Comparison of ENCODE assay signal across 9 cellular contexts in the genomic region with DNA sequence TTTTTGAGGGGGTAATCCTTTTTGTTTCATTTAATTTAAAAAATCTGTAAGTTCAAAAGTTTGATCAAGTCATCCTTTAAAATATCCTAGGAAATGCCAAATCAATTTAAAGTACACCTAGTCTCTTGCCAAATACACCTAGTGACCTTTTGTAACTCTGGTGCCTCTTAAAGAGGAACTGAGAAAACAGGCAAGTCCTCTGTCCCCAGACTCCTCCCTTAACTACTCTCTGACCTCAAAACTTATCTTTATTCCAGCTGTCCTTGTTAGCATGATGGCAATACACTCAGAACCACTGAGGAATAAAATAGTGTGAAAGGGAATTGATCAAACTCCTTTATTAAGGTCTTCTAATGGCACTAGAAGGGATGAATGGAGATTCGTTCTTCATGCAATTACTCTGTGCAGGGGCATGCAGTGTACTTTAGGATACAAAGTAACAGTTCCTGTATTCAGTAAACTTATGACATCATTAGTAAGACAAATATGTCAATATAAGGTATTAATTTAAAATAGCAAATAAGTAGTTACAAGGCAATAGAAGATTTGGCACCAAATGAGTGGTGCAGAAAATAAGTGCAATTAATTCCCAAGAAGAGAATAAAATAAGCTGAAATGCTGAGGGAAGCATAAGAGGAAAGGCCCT. TPM values are rescaled to one million over a fixed set of nuclear protein-coding genes. Genes with fewer than 3 reads are reported as not detected.
DNase-seq lines count a peak whose midpoint lies in the region; ATAC-seq, FAIRE-seq and TF ChIP-seq lines count a peak whose summit lies in the region.
"Had no signal": no experiment of that assay in that cellular context is flagged by ENCODE, and none has a peak within 500 bp of the region (broad histone marks: within the 10 kb centered on the region; RNA-seq: fewer than 3 reads in every experiment).

No MANE protein-coding gene starts in this region.

- peak; percentile 87 for ATAC-seq in GM18519 (IDR thresholded peaks at IDR 0.05; ENCODE audit: low FRiP score, unreplicated experiment)
- ATAC-seq in GM21786 (IDR thresholded peaks at IDR 0.05; ENCODE audit: unreplicated experiment) = peak; percentile 81
- ATAC-seq in HG03521 (IDR thresholded peaks at IDR 0.05; ENCODE audit: unreplicated experiment) = peak; percentile 89
- no peak for ATAC-seq in HepG2
- no peak for ATAC-seq in body of pancreas
- ATAC-seq: activated CD4-positive, CD25-positive, alpha-beta regulatory T cell treated with anti-CD3 and anti-CD28 coated beads, Interleukin-2, amount 50 U/mL, for 24 hours had no signal

- H3K27ac ChIP-seq in HepG2 (ENCODE audit: extremely low read length, insufficient read depth, low read length) = no peak overlapping the region
- no peak overlapping the region for H3K27ac ChIP-seq in suprapubic skin
- H3K27ac ChIP-seq in body of pancreas = no peak overlapping the region

- WGBS in HepG2 (ENCODE audit: low lambda C conversion rate) = 3% methylated on average over 1 of the region's 1 CpG
- 62% methylated on average over 1 of the region's 1 CpG for WGBS in suprapubic skin
- 40 to 48% methylated on average over 1 of the region's 1 CpG for WGBS in body of pancreas, 2 donors

- no peak for TF ChIP-seq RAD21 in HepG2 (CRISPR knock-in tag; IDR thresholded peaks at IDR 0.05)

- no peaks in the 10 kb centered on the region for H4K20me1 ChIP-seq in HepG2 (ENCODE audit: insufficient read depth, low read length)

- TF ChIP-seq CTCF in HepG2 (CRISPR knock-in tag; IDR thresholded peaks at IDR 0.05) (no peak), suprapubic skin (IDR thresholded peaks at IDR 0.05) (no peak), body of pancreas (IDR thresholded peaks at IDR 0.05) (no peak)

- TF ChIP-seq EP300 in HepG2 (IDR thresholded peaks at IDR 0.05; ENCODE audit: low read depth in 2 of 2, low read length in 2 of 2) (no peak), HepG2 (CRISPR knock-in tag; IDR thresholded peaks at IDR 0.05; ENCODE audit: borderline replicate concordance) (no peak), suprapubic skin (IDR thresholded peaks at IDR 0.05) (no peak)

- TF ChIP-seq POLR2A in HepG2 (IDR thresholded peaks at IDR 0.05; ENCODE audit: insufficient read depth in 1 of 2, low read depth in 2 of 2, low read length in 2 of 2) (no peak), suprapubic skin (IDR thresholded peaks at IDR 0.05) (no peak), body of pancreas (IDR thresholded peaks at IDR 0.05) (no peak)

- BruUV-seq in HepG2 (replicated peaks; lab: Mats Ljungman, UMichigan) = no TSS peak

- H3K27me3 ChIP-seq in HepG2 (ENCODE audit: control insufficient read depth in 1 of 2, insufficient read depth in 2 of 2, low read length in 2 of 2) = peaks cover 0 to 14% of the 10 kb centered on the region in 2 experiments; a peak in 4 of 5 replicates
- peaks cover 4% of the 10 kb centered on the region for H3K27me3 ChIP-seq in suprapubic skin
- H3K27me3 ChIP-seq in body of pancreas = peaks cover 0 to 12% of the 10 kb centered on the region in 2 donors

- H3K4me2 ChIP-seq in HepG2 (ENCODE audit: low read depth, low read length) = no peak overlapping the region

- H3K79me2 ChIP-seq in HepG2 (ENCODE audit: insufficient read depth, low read length) = no peaks in the 10 kb centered on the region

- H3K4me3 ChIP-seq in HepG2 (replicated peaks in 1 of 3; ENCODE audit: insufficient read depth in 1 of 3, low read depth in 2 of 3, low read length in 3 of 3) = no peak overlapping the region
- H3K4me3 ChIP-seq in suprapubic skin = no peak overlapping the region
- no peak overlapping the region for H3K4me3 ChIP-seq in body of pancreas

- DNase-seq in HepG2 (ENCODE audit: low spot score) (no peak), NCI-H1417 treated with DMSO at 0.1 percent for 48 hours (lab: John Stamatoyannopoulos, UW) (no peak), suprapubic skin (ENCODE audit: low spot score in 2 of 2) (no peak), body of pancreas (no peak)
- no peak for DNase-seq in activated CD4-positive, alpha-beta T cell treated with anti-CD3 and anti-CD28 coated beads, Interleukin-2, amount 50 U/mL, for 48 hours

- intact Hi-C loops in HepG2 (cut with micrococcal nuclease; ENCODE audit: unreplicated experiment) (no loop called here), body of pancreas (cut with DNase I) (no loop called here)

- in situ Hi-C loops in HepG2 (cut with HindIII; ENCODE audit: extremely low pct_ligation_motif_present, low pct_unique_long_range_greater_than_20kb) = no loop called here

- FAIRE-seq in HepG2 (lab: Jason Lieb, UNC) = no peak

- POLR2A ChIA-PET in HepG2 (lab: Yijun Ruan, JAX) = no interaction called here

- CTCF ChIA-PET in HepG2 (lab: Yijun Ruan, JAX; ENCODE audit: low intra/inter-chr PET ratio, low total read pairs) = no interaction called here

- no peak overlapping the region for H2AFZ ChIP-seq in HepG2 (ENCODE audit: low read length)

- H3K4me1 ChIP-seq in HepG2 (ENCODE audit: insufficient read depth, low read length) (no peaks in the 10 kb centered on the region), suprapubic skin (peaks cover 38% of the 10 kb centered on the region), body of pancreas (peaks cover 13% of the 10 kb centered on the region)

- H3K9me3 ChIP-seq in HepG2 (ENCODE audit: low read length) (no peaks in the 10 kb centered on the region), suprapubic skin (no peaks in the 10 kb centered on the region), body of pancreas (no peaks in the 10 kb centered on the region)

- no peak overlapping the region for H3K9ac ChIP-seq in HepG2 (ENCODE audit: insufficient read depth, low read depth, low read length)

- no peaks in the 10 kb centered on the region for H3K36me3 ChIP-seq in HepG2 (replicated peaks in 1 of 2; ENCODE audit: control insufficient read depth in 1 of 2, insufficient read depth in 2 of 2, low read length in 2 of 2)
- H3K36me3 ChIP-seq in suprapubic skin = no peaks in the 10 kb centered on the region
- H3K36me3 ChIP-seq in body of pancreas (replicated peaks in 1 of 2; ENCODE audit: insufficient read depth in 1 of 2, low read depth in 2 of 2) = no peaks in the 10 kb centered on the region

TF ChIP-seq in HepG2, 621 proteins besides CTCF, POLR2A, EP300 and RAD21:
- TF ChIP-seq ATF7 (IDR thresholded peaks at IDR 0.05) (peak; percentile 66), ATF7 (CRISPR knock-in tag; IDR thresholded peaks at IDR 0.05) (no peak), SATB2 (CRISPR knock-in tag; IDR thresholded peaks at IDR 0.05) (no peak)
TF ChIP-seq in HepG2: peak in this region for 1.

RNA-seq across cellular contexts. Expression of a gene that starts 3.3 kb away (rescaled TPM):
- total RNA-seq in HepG2 (2016; rRNA removed; fragmentation: Illumina TruSeq; extraction: Trizol) (not detected in 2 replicates), suprapubic skin (10 to 100 TPM; 20.0 to 41.8 (median 30.6) TPM), body of pancreas (1 to 10 TPM in 1 of 2 donors, not detected in 1; 1.0 TPM)
- total RNA-seq in HepG2 (2016; cell fraction: cytosol; rRNA removed; fragmentation: Illumina TruSeq; extraction: Trizol; ENCODE audit: low read depth) = not detected in 2 replicates
- total RNA-seq in HepG2 (2016; cell fraction: insoluble cytoplasmic fraction; rRNA removed; fragmentation: Illumina TruSeq; extraction: Trizol) = not detected in 2 replicates
- not detected in 2 replicates for total RNA-seq in HepG2 (2016; cell fraction: membrane; rRNA removed; fragmentation: Illumina TruSeq; extraction: Trizol)
- not detected in 2 replicates for total RNA-seq in HepG2 (2016; cell fraction: nucleus; rRNA removed; fragmentation: Illumina TruSeq; extraction: Trizol)
- not detected in 2 replicates for polyA plus RNA-seq in HepG2 (2011; rRNA removed)
- polyA plus RNA-seq in HepG2 (2011; cell fraction: cytosol; rRNA removed) = not detected in 2 replicates
- not detected in 2 replicates for polyA plus RNA-seq in HepG2 (2011; cell fraction: nucleus; rRNA removed)
- 0.09 and 0.46 TPM in 2 replicates for polyA plus RNA-seq in HepG2 (2012)
- not detected in 2 replicates for polyA plus RNA-seq in HepG2 (2016; cell fraction: cytosol; fragmentation: Illumina TruSeq; extraction: Trizol; ENCODE audit: low read depth)
- not detected in 2 replicates for polyA plus RNA-seq in HepG2 (2016; cell fraction: insoluble cytoplasmic fraction; fragmentation: Illumina TruSeq; extraction: Trizol; ENCODE audit: low read depth)
- polyA plus RNA-seq in HepG2 (2016; cell fraction: membrane; fragmentation: Illumina TruSeq; extraction: Trizol; ENCODE audit: low read depth) = not detected in 2 replicates
- not detected in 2 replicates for polyA plus RNA-seq in HepG2 (2016; cell fraction: nucleus; fragmentation: Illumina TruSeq; extraction: Trizol; ENCODE audit: insufficient read depth, low read depth)
- not detected in 2 replicates for polyA minus RNA-seq in HepG2 (2011; rRNA and poly(A)+ RNA removed; ENCODE audit: low replicate concordance)
- polyA minus RNA-seq in HepG2 (2011; cell fraction: cytosol; rRNA and poly(A)+ RNA removed) = not detected in 2 replicates
- polyA minus RNA-seq in HepG2 (2011; cell fraction: nucleus; rRNA and poly(A)+ RNA removed) = 0.13 TPM in 1 of 2 replicates, not detected in the other

Comparison
In these comparisons a context has a peak if more than half of its experiments do, and no peak if none do; other contexts are left out.
1. ATAC-seq: peak in GM18519 (single experiment), GM21786 (single experiment) and HG03521 (single experiment); none in HepG2 (single experiment) and body of pancreas (single experiment).
2. RNA of a gene that starts 3.3 kb away (total RNA-seq): 20.0 to 41.8 TPM in suprapubic skin; 1.0 TPM in body of pancreas and not detected in HepG2; every median in the first group is over 10 times any median in the second.